ENCODE assay signal across 8 cellular contexts in the genomic region with DNA sequence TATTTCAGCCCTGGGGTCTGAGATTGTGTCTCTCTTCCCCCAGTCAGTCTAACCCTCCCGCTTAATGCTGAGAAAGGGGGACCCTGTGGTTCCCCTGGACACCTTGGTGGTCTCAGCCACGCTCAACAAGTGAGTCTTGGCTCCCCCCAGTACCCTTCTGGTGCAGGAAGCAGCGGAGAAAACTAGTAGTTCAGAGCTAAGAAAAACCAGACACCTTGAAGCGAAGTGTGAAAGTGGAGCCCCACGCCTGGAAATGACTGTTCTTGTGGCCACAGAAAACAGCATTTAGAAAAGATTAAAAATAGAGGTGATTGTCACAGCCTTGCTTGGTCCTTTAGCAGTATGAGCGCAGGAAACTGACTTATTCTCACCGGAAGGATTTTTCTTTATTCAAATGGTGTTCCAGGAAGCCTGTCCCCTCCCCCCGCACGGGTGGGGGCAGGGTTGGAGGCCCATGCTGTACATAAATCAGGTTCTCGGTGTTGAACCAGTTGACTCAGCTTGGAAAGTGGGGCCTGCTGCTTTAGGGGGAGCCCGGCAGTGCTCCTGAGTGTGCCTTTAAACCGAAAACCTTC. TPM values are rescaled to one million over a fixed set of nuclear protein-coding genes. Genes with fewer than 3 reads are reported as not detected.
DNase-seq lines count a peak whose midpoint lies in the region; ATAC-seq, FAIRE-seq and TF ChIP-seq lines count a peak whose summit lies in the region.

No MANE protein-coding gene starts in this region.

- DNase-seq in GM10266 (ENCODE audit: extremely low spot score) (peak; percentile 76), GM23338 (ENCODE audit: low spot score) (no peak), NB4 (ENCODE audit: low read depth) (peak; percentile 64), esophagus muscularis mucosa (ENCODE audit: extremely low spot score) (no peak), pancreas (peak in 1 of 6 donors; percentile 40), tibial nerve (ENCODE audit: low spot score in 2 of 2) (no peak), NCI-H2171 (lab: John Stamatoyannopoulos, UW) (no peak)
- peak; percentile 90 for DNase-seq in activated CD8-positive, alpha-beta memory T cell treated with anti-CD3 and anti-CD28 coated beads, Interleukin-2, amount 50 U/mL, for 48 hours

- peaks cover 15% of the 10 kb centered on the region for H3F3A ChIP-seq in GM23338 (replicated peaks; ENCODE audit: low read depth)

- H3K9me3 Mint-ChIP-seq in GM23338, result no peaks in the 10 kb centered on the region

- H4K20me1 ChIP-seq in GM23338 (replicated peaks; ENCODE audit: insufficient read depth), result peaks cover 51% of the 10 kb centered on the region

- H3K9me3 ChIP-seq in esophagus muscularis mucosa (no peaks in the 10 kb centered on the region), pancreas (no peaks in the 10 kb centered on the region), tibial nerve (no peaks in the 10 kb centered on the region)

- H2AFZ ChIP-seq in GM23338, result no peak overlapping the region

- FAIRE-seq in pancreas (lab: Jason Lieb, UNC), result no peak

- TF ChIP-seq CTCF in GM10266 (IDR thresholded peaks at IDR 0.05; ENCODE audit: control insufficient read depth, insufficient read depth, low read depth, missing control alignments) (no peak), GM23338 (conservative IDR thresholded peaks at IDR 0.05; ENCODE audit: low read depth in 2 of 2) (no peak), NB4 (IDR thresholded peaks at IDR 0.05; ENCODE audit: low read depth, low read length) (no peak), esophagus muscularis mucosa (IDR thresholded peaks at IDR 0.05) (no peak), pancreas (IDR thresholded peaks at IDR 0.05) (no peak), tibial nerve (IDR thresholded peaks at IDR 0.05) (no peak)

- ATAC-seq in GM23338 (no peak), pancreas (peak in 3 of 4 donors; percentile 9 to 32 (median 22))

- peaks cover 36% of the 10 kb centered on the region for H3K36me3 Mint-ChIP-seq in GM23338 (ENCODE audit: low read depth)

- H3K27ac Mint-ChIP-seq in GM23338, result peak overlapping the region; percentile 76

- peaks cover 14% of the 10 kb centered on the region for H3K27me3 Mint-ChIP-seq in GM23338 (ENCODE audit: insufficient read depth, low read depth, poor library complexity)

- TF ChIP-seq EP300 in esophagus muscularis mucosa (IDR thresholded peaks at IDR 0.05) (no peak), tibial nerve (IDR thresholded peaks at IDR 0.05) (no peak)

- H3K27ac ChIP-seq in GM23338 (ENCODE audit: low read depth) (peak overlapping the region; percentile 86; the same call in 1 of the 2 replicates), esophagus muscularis mucosa (replicated peaks in 1 of 4) (peak overlapping the region; percentile 88 to 98 (median 92)), pancreas (peak overlapping the region in 3 of 4 donors; percentile 85), tibial nerve (peak overlapping the region in 3 of 4 donors; percentile 83 to 97 (median 96))

- no peak for TF ChIP-seq POLR2A in NB4 (IDR thresholded peaks at IDR 0.05; ENCODE audit: extremely low read depth, insufficient read length)
- no peak for TF ChIP-seq POLR2A in esophagus muscularis mucosa (IDR thresholded peaks at IDR 0.05; ENCODE audit: low read depth)
- TF ChIP-seq POLR2A in tibial nerve (IDR thresholded peaks at IDR 0.05), result no peak

- H3K4me1 Mint-ChIP-seq in GM23338, result peaks cover 47% of the 10 kb centered on the region

- H3K4me2 ChIP-seq in GM23338, result peak overlapping the region; percentile 98

- peak overlapping the region; percentile 94 for H3K4me3 Mint-ChIP-seq in GM23338

- H3K4me3 ChIP-seq in GM23338, result peak overlapping the region; percentile 99
- peak overlapping the region; percentile 94 for H3K4me3 ChIP-seq in NB4 (ENCODE audit: low read depth, low read length)
- peak overlapping the region; percentile 74 to 94 (median 88) for H3K4me3 ChIP-seq in esophagus muscularis mucosa
- H3K4me3 ChIP-seq in pancreas, result peak overlapping the region; percentile 92 to 99 (median 94)
- H3K4me3 ChIP-seq in tibial nerve, result peak overlapping the region; percentile 66 to 99 (median 88)

- peaks cover 74% of the 10 kb centered on the region for H3K79me2 ChIP-seq in GM23338 (replicated peaks; ENCODE audit: insufficient read depth)

- WGBS in esophagus muscularis mucosa, result 6% methylated on average over 11 of the region's 12 CpGs
- 4 to 11% methylated on average over 12 of the region's 12 CpGs for WGBS in pancreas, 2 donors
- WGBS in tibial nerve, 2 donors, result 7 to 10% methylated on average over 12 of the region's 12 CpGs

- H3K4me1 ChIP-seq in GM23338 (ENCODE audit: insufficient read depth) (peaks cover 33% of the 10 kb centered on the region), esophagus muscularis mucosa (peaks cover 50 to 65% (median 56%) of the 10 kb centered on the region in 4 donors), pancreas (peaks cover 7 to 27% (median 11%) of the 10 kb centered on the region in 3 donors), tibial nerve (peaks cover 0 to 58% (median 33%) of the 10 kb centered on the region in 4 donors)

- H3K27me3 ChIP-seq in GM23338 (ENCODE audit: insufficient read depth) (no peaks in the 10 kb centered on the region), esophagus muscularis mucosa (no peaks in the 10 kb centered on the region), pancreas (no peaks in the 10 kb centered on the region), tibial nerve (no peaks in the 10 kb centered on the region)

- intact Hi-C loops in esophagus muscularis mucosa (cut with DNase I), result loop anchor here (10.0 kb wide), 1 partner anchor 325 kb away; no protein-coding TSS in a partner anchor
- intact Hi-C loops in pancreas (cut with DNase I), result no loop called here

- H3K36me3 ChIP-seq in GM23338 (ENCODE audit: insufficient read depth) (no peaks in the 10 kb centered on the region; the same call in 1 of the 2 replicates), esophagus muscularis mucosa (peaks cover 4 to 19% (median 17%) of the 10 kb centered on the region in 4 donors), pancreas (peaks cover 0 to 4% (median 3%) of the 10 kb centered on the region in 3 donors), tibial nerve (peaks cover 0 to 23% (median 0%) of the 10 kb centered on the region in 3 donors)

- no peaks in the 10 kb centered on the region for H3K9me2 ChIP-seq in GM23338 (ENCODE audit: insufficient read depth)

TF ChIP-seq in GM23338, 12 proteins besides CTCF, POLR2A, EP300 and RAD21 (continues in another document):
- no peak for TF ChIP-seq NANOG (IDR thresholded peaks at IDR 0.05; ENCODE audit: borderline replicate concordance)
- TF ChIP-seq EZH2phosphoT487 (IDR thresholded peaks at IDR 0.05; ENCODE audit: unreplicated experiment), result no peak
- TF ChIP-seq EZH2 (IDR thresholded peaks at IDR 0.05; ENCODE audit: low read depth, unreplicated experiment), result no peak
- no peak for TF ChIP-seq STAT1 (IDR thresholded peaks at IDR 0.05; ENCODE audit: unreplicated experiment)
- no peak for TF ChIP-seq REST (IDR thresholded peaks at IDR 0.05; ENCODE audit: unreplicated experiment)
- TF ChIP-seq ZNF331 (CRISPR knock-in tag; IDR thresholded peaks at IDR 0.05; ENCODE audit: low read depth), result no peak
- TF ChIP-seq ZNF114 (CRISPR knock-in tag; IDR thresholded peaks at IDR 0.05), result no peak
- no peak for TF ChIP-seq POLR2AphosphoS5 (IDR thresholded peaks at IDR 0.05; ENCODE audit: low read depth)

RNA-seq across cellular contexts. Expression of gene ARPC5L, which starts 8.1 kb away (rescaled TPM):
- 35.9 and 41.2 TPM in 2 replicates for total RNA-seq in GM23338 (2014; rRNA removed; shearing (Covaris generic))
- 84.5 and 87.3 TPM in 2 replicates for polyA plus RNA-seq in GM23338 (2016; fragmentation: Nextera tagmentation; extraction: Ambion mirVana)
- total RNA-seq in esophagus muscularis mucosa, result 10 to 100 TPM; 23.3 to 28.2 (median 26.7) TPM
- total RNA-seq in pancreas, result 10 to 100 TPM in 4 of 6 donors, 1 to 10 TPM in 2; 7.0 to 14.9 (median 10.4) TPM
- polyA plus RNA-seq in pancreas, result 10 to 100 TPM; 13.7 to 24.4 TPM
- 10 to 100 TPM; 21.6 to 25.3 (median 24.2) TPM for total RNA-seq in tibial nerve

RNA-seq across cellular contexts. Expression of gene RPL35, which starts 8.3 kb away (rescaled TPM):
- total RNA-seq in GM23338 (2014; rRNA removed; shearing (Covaris generic)), result 1,202 and 1,683 TPM in 2 replicates
- polyA plus RNA-seq in GM23338 (2016; fragmentation: Nextera tagmentation; extraction: Ambion mirVana) (4,143 and 4,572 TPM in 2 replicates), pancreas (1,000 to 10,000 TPM; 2,170 to 3,795 TPM)
- total RNA-seq in esophagus muscularis mucosa (1,000 to 10,000 TPM; 1,125 to 3,077 (median 1,901) TPM), pancreas (1,000 to 10,000 TPM in 2 of 6 donors, 100 to 1,000 TPM in 4; 711 to 1,181 (median 872) TPM), tibial nerve (1,000 to 10,000 TPM; 1,854 to 2,171 (median 1,912) TPM)

RNA-seq across cellular contexts. Expression of gene WDR38, which starts 16.8 kb away (rescaled TPM):
- total RNA-seq in GM23338 (2014; rRNA removed; shearing (Covaris generic)), result not detected in 2 replicates
- polyA plus RNA-seq in GM23338 (2016; fragmentation: Nextera tagmentation; extraction: Ambion mirVana) (not detected in 2 replicates), pancreas (not detected)
- total RNA-seq in esophagus muscularis mucosa (under 1 TPM in 1 of 4 donors, not detected in 3; 0.32 TPM), pancreas (under 1 TPM in 1 of 6 donors, not detected in 5; 0.13 TPM), tibial nerve (under 1 TPM in 1 of 4 donors, not detected in 3; 0.39 TPM)

Comparison
In these comparisons a context has a peak if more than half of its experiments do, and no peak if none do; other contexts are left out.
1. DNase-seq: peak in GM10266 (single experiment), NB4 (single experiment) and activated CD8-positive, alpha-beta memory T cell treated with anti-CD3 and anti-CD28 coated beads, Interleukin-2, amount 50 U/mL, for 48 hours (single experiment); none in GM23338 (single experiment), esophagus muscularis mucosa (single experiment), tibial nerve (0 of 2) and NCI-H2171 (single experiment).
2. Peak in every context shown above with its lines, with median percentiles within 50 percentile points of each other: H3K27ac ChIP-seq and H3K4me3 ChIP-seq.